Comparison of ENCODE assay signal across 1 cellular context in the genomic region with DNA sequence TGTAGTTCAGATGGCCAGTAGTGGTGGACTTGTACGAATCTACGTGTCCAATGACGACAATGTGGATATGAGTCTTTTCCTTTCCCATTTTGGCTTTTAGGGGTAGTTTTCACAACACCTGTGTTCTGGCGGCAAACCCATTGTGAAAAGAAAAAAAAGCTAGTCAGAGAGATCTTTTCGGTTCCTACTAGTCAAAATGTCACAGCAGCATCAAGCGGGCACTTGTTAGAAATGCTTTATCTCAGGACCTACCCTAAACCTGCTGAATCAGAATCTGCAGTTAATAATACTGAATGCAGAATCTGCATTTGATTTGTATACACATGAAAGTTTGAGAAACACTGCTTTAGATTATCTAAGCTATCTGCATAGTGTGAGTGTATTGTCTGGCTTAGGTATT.
TF ChIP-seq lines count a peak whose summit lies in the region.

No MANE protein-coding gene starts in this region.

TF ChIP-seq in H1, 55 proteins besides CTCF, POLR2A, EP300 and RAD21:
- TF ChIP-seq JUN (IDR thresholded peaks at IDR 0.05; ENCODE audit: low read depth, low read length) (no peak), BRCA1 (IDR thresholded peaks at IDR 0.05; ENCODE audit: low read depth, low read length) (no peak), POLR2AphosphoS5 (IDR thresholded peaks at IDR 0.05; ENCODE audit: low read depth, low read length) (no peak), KDM5A (IDR thresholded peaks at IDR 0.05; ENCODE audit: low read length) (no peak), ASH2L (IDR thresholded peaks at IDR 0.05; ENCODE audit: low read length) (no peak), CHD2 (IDR thresholded peaks at IDR 0.05; ENCODE audit: low read length) (no peak), RBBP5 (IDR thresholded peaks at IDR 0.05; ENCODE audit: borderline replicate concordance, low read depth, low read length) (no peak)
